ENCODE assay signal across 19 cellular contexts in genomic region chr4:79987401-79987800, GRCh38.
"Had no signal": no experiment of that assay in that cellular context is flagged by ENCODE, and none has a peak within 500 bp of the region (broad histone marks: within the 10 kb centered on the region; RNA-seq: fewer than 3 reads in every experiment).

No MANE protein-coding gene starts in this region.

- H3K9me3 ChIP-seq: adrenal gland, pancreas, stomach, testis, upper lobe of right lung had no signal

- H3K36me3 ChIP-seq: pancreas had no signal

- DNase-seq: activated CD4-positive, alpha-beta T cell treated with anti-CD3 and anti-CD28 coated beads for 1 hour; activated CD4-positive, alpha-beta T cell treated with anti-CD3 and anti-CD28 coated beads, Interleukin-2, amount 50 U/mL, for 4 hours; activated naive CD4-positive, alpha-beta T cell treated with anti-CD3 and anti-CD28 coated beads, Interleukin-2, amount 50 U/mL, for 16 hours; activated T-cell treated with anti-CD3 and anti-CD28 coated beads, Interleukin-2, amount 50 U/mL, for 24 hours; adrenal gland; central memory CD4-positive, alpha-beta T cell; effector memory CD4-positive, alpha-beta T cell; kidney glomerular epithelial cell; left ventricle myocardium superior; mesenchymal stem cell; naive thymus-derived CD8-positive, alpha-beta T cell; pancreas; stimulated activated CD4-positive, alpha-beta T cell treated with anti-CD3 and anti-CD28 coated beads, Interleukin-12 subunit alpha, Interleukin-12 subunit beta, amount 100 ng/mL, for 4 hours; stimulated activated CD4-positive, alpha-beta T cell treated with anti-CD3 and anti-CD28 coated beads, Interleukin-2, amount 100 ng/mL, for 24 hours; stomach; testis; upper lobe of right lung had no signal

- FAIRE-seq: pancreas had no signal

- H3K4me3 ChIP-seq: adrenal gland, pancreas, stomach, testis, upper lobe of right lung had no signal

- H3K27me3 ChIP-seq: adrenal gland, pancreas, stomach, testis, upper lobe of right lung had no signal

- ATAC-seq: left ventricle myocardium superior; naive thymus-derived CD8-positive, alpha-beta T cell; pancreas; sciatic nerve; upper lobe of right lung had no signal

- H3K27ac ChIP-seq: adrenal gland, pancreas, stomach, testis, upper lobe of right lung, VCaP had no signal

- H3K4me1 ChIP-seq: pancreas, stomach, testis, upper lobe of right lung had no signal
